In genomic region chr3:70184105-70184504, GRCh38 we compare ENCODE assay signal across 34 cellular contexts.
"Had no signal": no experiment of that assay in that cellular context is flagged by ENCODE, and none has a peak within 500 bp of the region (broad histone marks: within the 10 kb centered on the region; RNA-seq: fewer than 3 reads in every experiment).

No MANE protein-coding gene starts in this region.

- H3K4me3 ChIP-seq: MG63 had no signal

- H3K9me3 ChIP-seq: MG63 had no signal

- H3K27me3 ChIP-seq: MG63 had no signal

- DNase-seq: Karpas-422, Kasumi-1, MG63, MM.1S, MV-4-11, NCI-H1048, NCI-H1092, NCI-H1092 treated with DMSO at 0.1 percent for 48 hours, NCI-H1105, NCI-H1105 treated with DMSO at 0.1 percent for 48 hours, NCI-H1417, NCI-H1417 treated with DMSO at 0.1 percent for 48 hours, NCI-H1436, NCI-H1436 treated with DMSO at 0.1 percent for 48 hours, NCI-H146, NCI-H1694, NCI-H1694 treated with DMSO at 0.1 percent for 48 hours, NCI-H187, NCI-H187 treated with DMSO at 0.1 percent for 48 hours, NCI-H1930, NCI-H2029, NCI-H2029 treated with DMSO at 0.1 percent for 48 hours, NCI-H2081, NCI-H2081 treated with DMSO at 0.1 percent for 48 hours, NCI-H2107, NCI-H2171, NCI-H2171 treated with DMSO at 0.1 percent for 48 hours, NCI-H2227 treated with DMSO at 0.1 percent for 48 hours, NCI-H226, NCI-H345, NCI-H446, NCI-H446 treated with DMSO at 0.1 percent for 48 hours, NCI-H510A, NCI-H510A treated with DMSO at 0.1 percent for 48 hours had no signal

- H3K36me3 ChIP-seq: MG63 had no signal
